8 cellular contexts compared by ENCODE assay signal in the genomic region with DNA sequence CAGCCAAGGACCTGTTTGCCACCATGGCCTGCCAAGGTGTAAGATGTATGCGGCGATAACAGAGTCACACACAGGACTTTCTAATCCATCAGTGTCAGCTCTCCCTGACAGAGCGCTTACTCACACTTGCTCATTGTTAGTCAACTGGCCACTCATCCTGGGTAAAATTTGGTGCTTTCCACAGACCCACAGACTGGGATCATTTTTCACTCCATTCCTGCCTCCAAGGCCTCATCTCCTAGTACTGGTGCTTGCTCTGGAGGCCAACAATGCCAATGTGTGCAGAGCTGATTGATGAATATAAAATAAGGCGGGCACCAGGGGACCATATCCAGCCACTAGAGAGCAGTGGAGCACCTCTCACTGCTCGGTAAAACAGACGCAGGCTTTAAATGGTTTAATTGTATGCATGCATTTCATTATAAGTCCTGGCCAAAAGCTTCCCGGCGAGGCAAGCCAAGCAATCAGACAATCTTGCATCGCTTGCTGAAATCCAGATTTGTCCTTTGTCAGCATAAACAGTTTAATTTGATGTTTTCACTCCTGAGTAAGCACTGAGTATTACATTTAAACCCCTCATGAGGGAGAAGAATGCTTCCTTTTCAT.
DNase-seq lines count a peak whose midpoint lies in the region; ATAC-seq and TF ChIP-seq lines count a peak whose summit lies in the region.

No MANE protein-coding gene starts in this region.

- TF ChIP-seq CTCF in neutrophil (IDR thresholded peaks at IDR 0.05) = no peak

- no peak for DNase-seq in activated CD4-positive, CD25-positive, alpha-beta regulatory T cell (lab: John Stamatoyannopoulos, UW)
- DNase-seq in NCI-H526 (lab: John Stamatoyannopoulos, UW) (peak; percentile 12 to 70), dedifferentiated amniotic fluid mesenchymal stem cell (ENCODE audit: extremely low spot score) (peak; percentile 43)
- no peak for DNase-seq in T-helper 2 cell treated with Interferon-gamma antibody and Interleukin-4, amounts not matched to agents 5 μg/mL and 100 μg/mL, for 36 hours (ENCODE audit: low spot score)
- no peak for DNase-seq in stimulated activated CD4-positive, alpha-beta T cell treated with anti-CD3 and anti-CD28 coated beads, Interleukin-12 subunit alpha, Interleukin-12 subunit beta, amount 100 ng/mL, for 4 hours

- H3K4me3 Mint-ChIP-seq in T-helper 2 cell treated with Interferon-gamma antibody and Interleukin-4, amounts not matched to agents 5 μg/mL and 100 μg/mL, for 36 hours = no peak overlapping the region

- no peaks in the 10 kb centered on the region for H3K27me3 Mint-ChIP-seq in T-helper 2 cell treated with Interferon-gamma antibody and Interleukin-4, amounts not matched to agents 5 μg/mL and 100 μg/mL, for 36 hours (ENCODE audit: low read depth)

- peak overlapping the region in 1 of 2 experiments; percentile 37 for H3K4me3 ChIP-seq in neutrophil (ENCODE audit: low read depth in 1 of 2, low read length in 1 of 2)

- H3K36me3 ChIP-seq in neutrophil = no peaks in the 10 kb centered on the region

- no peaks in the 10 kb centered on the region for H3K9me3 ChIP-seq in neutrophil

- peak; percentile 63 to 69 for ATAC-seq in activated CD4-positive, CD25-positive, alpha-beta regulatory T cell treated with anti-CD3 and anti-CD28 coated beads, Interleukin-2, amount 50 U/mL, for 24 hours
- ATAC-seq in GM18502 (IDR thresholded peaks at IDR 0.05; ENCODE audit: poor library complexity, unreplicated experiment) = no peak

- peak overlapping the region; percentile 77 for H3K27ac ChIP-seq in neutrophil

- H3K27me3 ChIP-seq in neutrophil = no peaks in the 10 kb centered on the region

- H3K27ac Mint-ChIP-seq in T-helper 2 cell treated with Interferon-gamma antibody and Interleukin-4, amounts not matched to agents 5 μg/mL and 100 μg/mL, for 36 hours = no peak overlapping the region

- peaks cover under 1% of the 10 kb centered on the region for H3K36me3 Mint-ChIP-seq in T-helper 2 cell treated with Interferon-gamma antibody and Interleukin-4, amounts not matched to agents 5 μg/mL and 100 μg/mL, for 36 hours (ENCODE audit: low read depth)

- H3K9me3 Mint-ChIP-seq in T-helper 2 cell treated with Interferon-gamma antibody and Interleukin-4, amounts not matched to agents 5 μg/mL and 100 μg/mL, for 36 hours = no peaks in the 10 kb centered on the region

- peaks cover 76 to 80% of the 10 kb centered on the region in 2 experiments for H3K4me1 ChIP-seq in neutrophil (ENCODE audit: control insufficient read depth in 1 of 2, insufficient read depth in 1 of 2, low read depth in 1 of 2, low read length in 1 of 2)

- H3K4me1 Mint-ChIP-seq in T-helper 2 cell treated with Interferon-gamma antibody and Interleukin-4, amounts not matched to agents 5 μg/mL and 100 μg/mL, for 36 hours (ENCODE audit: low read depth) = peaks cover 14% of the 10 kb centered on the region

Comparison
In these comparisons a context has a peak if more than half of its experiments do, and no peak if none do; other contexts are left out.
1. DNase-seq: peak in NCI-H526 (2 of 2) and dedifferentiated amniotic fluid mesenchymal stem cell (single experiment); none in activated CD4-positive, CD25-positive, alpha-beta regulatory T cell (0 of 4), T-helper 2 cell treated with Interferon-gamma antibody and Interleukin-4, amounts not matched to agents 5 μg/mL and 100 μg/mL, for 36 hours (single experiment) and stimulated activated CD4-positive, alpha-beta T cell treated with anti-CD3 and anti-CD28 coated beads, Interleukin-12 subunit alpha, Interleukin-12 subunit beta, amount 100 ng/mL, for 4 hours (single experiment).